In genomic region chr6:166950443-166950821, GRCh38 we compare ENCODE assay signal across 1 cellular context.
TF ChIP-seq lines count a peak whose summit lies in the region.

No MANE protein-coding gene starts in this region.

TF ChIP-seq in IMR-90, 13 proteins besides CTCF, POLR2A, EP300 and RAD21 (continued from another document):
- TF ChIP-seq CEBPB (IDR thresholded peaks at IDR 0.05; ENCODE audit: low read depth, low read length) = no peak
- TF ChIP-seq, protein P1, sequence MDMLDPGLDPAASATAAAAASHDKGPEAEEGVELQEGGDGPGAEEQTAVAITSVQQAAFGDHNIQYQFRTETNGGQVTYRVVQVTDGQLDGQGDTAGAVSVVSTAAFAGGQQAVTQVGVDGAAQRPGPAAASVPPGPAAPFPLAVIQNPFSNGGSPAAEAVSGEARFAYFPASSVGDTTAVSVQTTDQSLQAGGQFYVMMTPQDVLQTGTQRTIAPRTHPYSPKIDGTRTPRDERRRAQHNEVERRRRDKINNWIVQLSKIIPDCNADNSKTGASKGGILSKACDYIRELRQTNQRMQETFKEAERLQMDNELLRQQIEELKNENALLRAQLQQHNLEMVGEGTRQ (IDR thresholded peaks at IDR 0.05; ENCODE audit: low read depth, low read length) = no peak
- no peak for TF ChIP-seq BHLHE40 (IDR thresholded peaks at IDR 0.05; ENCODE audit: low read depth, low read length)
- no peak for TF ChIP-seq CHD1 (IDR thresholded peaks at IDR 0.05; ENCODE audit: low read depth, low read length)
- TF ChIP-seq MAFK (IDR thresholded peaks at IDR 0.05; ENCODE audit: low read depth, low read length) = no peak
- no peak for TF ChIP-seq RFX5 (IDR thresholded peaks at IDR 0.05; ENCODE audit: low read depth, low read length)
- no peak for TF ChIP-seq NFE2L2 (IDR thresholded peaks at IDR 0.05; ENCODE audit: low read depth, low read length)
TF ChIP-seq in IMR-90: peak in this region for 0.
